ENCODE assay signal across 8 cellular contexts in the genomic region with DNA sequence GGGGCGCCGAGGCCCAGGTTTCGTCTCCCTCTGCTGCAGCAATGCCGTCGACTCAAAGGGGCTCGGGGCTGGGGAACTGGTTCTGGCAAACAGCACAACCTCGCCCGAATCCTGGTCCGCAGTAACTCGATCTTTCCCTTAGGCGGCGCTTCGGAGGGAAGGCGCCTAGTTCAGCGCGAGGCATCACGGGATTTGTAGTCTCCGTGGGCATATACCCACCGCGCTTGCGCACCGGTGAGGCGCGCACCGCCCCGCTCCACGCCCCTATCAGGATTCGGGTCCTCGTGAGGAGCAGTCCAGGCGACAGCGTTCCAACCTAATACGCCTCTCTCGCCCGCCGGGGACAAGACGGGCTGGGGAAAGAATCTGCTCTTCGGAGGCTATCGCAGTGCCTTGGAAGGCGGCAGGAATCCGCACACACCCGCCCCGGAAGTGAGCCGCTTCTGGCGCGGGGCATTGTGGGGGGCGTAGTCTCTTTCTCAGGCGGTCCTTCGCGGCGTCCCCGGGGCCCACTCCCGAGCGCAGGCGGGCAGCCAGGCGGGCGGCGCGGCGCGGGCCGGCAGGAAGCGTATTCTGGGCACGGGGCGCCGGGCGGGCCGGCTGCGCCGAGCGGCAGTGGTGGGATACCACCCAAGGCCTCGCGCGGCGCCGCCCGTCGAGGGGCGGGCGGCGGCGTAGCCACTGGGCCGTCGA. TPM values are rescaled to one million over a fixed set of nuclear protein-coding genes. Genes with fewer than 3 reads are reported as not detected.
A peak's percentile ranks its signal among the peaks of the same experiment; 100 is the strongest.
DNase-seq lines count a peak whose midpoint lies in the region; ATAC-seq and TF ChIP-seq lines count a peak whose summit lies in the region.

A gene (plus strand): TSS at position 505 of the 693 bp plus-strand sequence. CDS start 235 bp downstream, outside the sequence.

- 3% methylated on average over 29 of the region's 83 CpGs for WGBS in mammary epithelial cell (ENCODE audit: low coverage, missing lambda C conversion rate)
- WGBS in smooth muscle cell (ENCODE audit: low lambda C conversion rate) = 2% methylated on average over 77 of the region's 83 CpGs

- peak within 1 kb of the TSS; percentile 96 for H2AFZ ChIP-seq in mammary epithelial cell (ENCODE audit: low read depth, low read length)
- H2AFZ ChIP-seq in smooth muscle cell (ENCODE audit: low read depth) = peak within 1 kb of the TSS; percentile 95

- DNase-seq in AG09309 (ENCODE audit: low read depth) = peak; percentile 68
- DNase-seq in NCI-H2227 (lab: John Stamatoyannopoulos, UW; ENCODE audit: unreplicated experiment) = peak; percentile 95
- peak; percentile 90 for DNase-seq in mammary epithelial cell
- peak; percentile 92 for DNase-seq in iPS-NIHi7 (ENCODE audit: extremely low spot score)
- DNase-seq in smooth muscle cell (lab: John Stamatoyannopoulos, UW; ENCODE audit: unreplicated experiment) = peak; percentile 94

- ATAC-seq in GM18909 (IDR thresholded peaks at IDR 0.05; ENCODE audit: poor library complexity, unreplicated experiment) (peak; percentile 54), HG03159 (IDR thresholded peaks at IDR 0.05; ENCODE audit: unreplicated experiment) (peak; percentile 53)

- H4K20me1 ChIP-seq in mammary epithelial cell (ENCODE audit: insufficient read depth, low read length) (no peaks in the 10 kb centered on the region), smooth muscle cell (ENCODE audit: low read depth) (peaks cover 17% of the 10 kb centered on the region)

- CTCF ChIA-PET in mammary epithelial cell (lab: Charles Lee; ENCODE audit: low non-redundant PET) = no interaction called here

- H3F3A ChIP-seq in smooth muscle cell (ENCODE audit: low read depth) = peaks cover 30% of the 10 kb centered on the region

- in situ Hi-C loops in mammary epithelial cell (cut with MboI; ENCODE audit: low sequenced_read_pairs in 2 of 2) = no loop called here

- H3K4me2 ChIP-seq in mammary epithelial cell (ENCODE audit: insufficient read depth, low read depth, low read length) (peak within 1 kb of the TSS; percentile 98), smooth muscle cell (peak within 1 kb of the TSS; percentile 94)

- H3K79me2 ChIP-seq in mammary epithelial cell (ENCODE audit: insufficient read depth, low read length) (peaks cover 38% of the 10 kb centered on the region), smooth muscle cell (ENCODE audit: low read depth) (peaks cover 30% of the 10 kb centered on the region)

- H3K9ac ChIP-seq in mammary epithelial cell (ENCODE audit: insufficient read depth, low read length) (peak within 1 kb of the TSS; percentile 81), smooth muscle cell (ENCODE audit: low read depth) (peak within 1 kb of the TSS; percentile 90)

- H3K27me3 ChIP-seq in mammary epithelial cell (ENCODE audit: insufficient read depth, low read length) (no peaks in the 10 kb centered on the region), smooth muscle cell (ENCODE audit: low read depth) (no peaks in the 10 kb centered on the region)

- dilution Hi-C loops in mammary epithelial cell (cut with HindIII; ENCODE audit: low sequenced_read_pairs) = no loop called here

- no peaks in the 10 kb centered on the region for H3K36me3 ChIP-seq in mammary epithelial cell (ENCODE audit: insufficient read depth, low read length)
- H3K36me3 ChIP-seq in smooth muscle cell (ENCODE audit: low read depth) = no peaks in the 10 kb centered on the region

- intact Hi-C loops in mammary epithelial cell (cut with micrococcal nuclease) = loop anchor here (2.0 to 10.0 kb wide), 3 partner anchors 15 to 317 kb away; a partner anchor contains a TSS

- H3K9me3 ChIP-seq in mammary epithelial cell (replicated peaks; ENCODE audit: insufficient read depth, low read length) (no peaks in the 10 kb centered on the region), smooth muscle cell (replicated peaks; ENCODE audit: low read depth) (no peaks in the 10 kb centered on the region)

- peak; percentile 87 for TF ChIP-seq CTCF in AG09309 (IDR thresholded peaks at IDR 0.05; ENCODE audit: control insufficient read depth, insufficient read depth, low read depth, low read length, missing control alignments)
- TF ChIP-seq CTCF in WI38 (IDR thresholded peaks at IDR 0.05; ENCODE audit: low read depth, low read length) = peak; percentile 79
- peak; percentile 85 to 89 for TF ChIP-seq CTCF in mammary epithelial cell (conservative IDR thresholded peaks at IDR 0.05 in 1 of 2, IDR thresholded peaks at IDR 0.05 in 1 of 2; ENCODE audit: extremely low read depth in 1 of 2, insufficient read depth in 1 of 2, low read depth in 1 of 2, low read length in 2 of 2)
- peak; percentile 63 for TF ChIP-seq CTCF in smooth muscle cell (IDR thresholded peaks at IDR 0.05; ENCODE audit: borderline replicate concordance, insufficient read depth, poor library complexity, severe bottlenecking)

- peak within 1 kb of the TSS; percentile 58 for H3K4me3 ChIP-seq in AG09309 (ENCODE audit: control insufficient read depth, low read depth, low read length)
- peak within 1 kb of the TSS; percentile 79 for H3K4me3 ChIP-seq in WI38 (ENCODE audit: low read depth, low read length)
- H3K4me3 ChIP-seq in mammary epithelial cell (replicated peaks in 1 of 3; ENCODE audit: insufficient read depth in 1 of 3, low read depth in 2 of 3, low read length in 3 of 3) = peak within 1 kb of the TSS; percentile 60 to 80 (median 74)
- peak within 1 kb of the TSS; percentile 85 for H3K4me3 ChIP-seq in smooth muscle cell

- peak within 1 kb of the TSS; percentile 77 for H3K27ac ChIP-seq in mammary epithelial cell (ENCODE audit: insufficient read depth, low read depth, low read length)
- H3K27ac ChIP-seq in smooth muscle cell (ENCODE audit: low read depth) = peak within 1 kb of the TSS; percentile 98

- H3K4me1 ChIP-seq in mammary epithelial cell (ENCODE audit: insufficient read depth, low read length) (peaks cover 34% of the 10 kb centered on the region), smooth muscle cell (ENCODE audit: low read depth) (peaks cover 35% of the 10 kb centered on the region)

- no TSS peak for BruUV-seq in mammary epithelial cell (replicated peaks; lab: Mats Ljungman, UMichigan)

RNA-seq across cellular contexts. Expression of the gene that starts here (rescaled TPM):
- total RNA-seq in mammary epithelial cell (10 to 100 TPM; 11.7 to 13.1 TPM), smooth muscle cell (23.0 and 31.3 TPM in 2 replicates)
- polyA plus RNA-seq in mammary epithelial cell (21.2 TPM), smooth muscle cell (32.7 and 38.3 TPM in 2 replicates)
- polyA minus RNA-seq in mammary epithelial cell = 10.6 TPM

Comparison
In these comparisons a context has a peak if more than half of its experiments do, and no peak if none do; other contexts are left out.
1. Peak in every context shown above with its lines: DNase-seq, ATAC-seq, H3K4me3 ChIP-seq and H3K27ac ChIP-seq.